In the genomic region with DNA sequence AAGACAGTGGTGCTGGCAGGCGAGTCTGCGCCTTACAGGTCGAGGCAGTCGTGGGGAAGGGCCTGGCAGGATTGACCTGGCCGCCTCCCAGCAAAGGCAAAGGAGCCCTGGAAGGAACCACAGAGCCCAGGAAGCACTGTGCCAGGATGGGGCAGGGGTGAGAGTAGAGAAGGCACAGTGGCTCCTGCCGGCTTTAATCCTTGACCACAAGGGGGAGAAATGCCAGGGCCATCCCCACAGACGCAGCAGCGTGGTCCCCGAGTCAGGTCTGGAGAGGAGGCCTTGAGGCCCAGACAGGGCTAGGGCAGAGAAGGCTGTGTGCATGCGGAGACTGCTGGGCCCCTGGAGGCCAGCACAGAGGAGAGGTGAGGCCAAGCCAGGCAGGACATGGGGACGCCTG, we compare ENCODE assay signal across 9 cellular contexts. TPM values are rescaled to one million over a fixed set of nuclear protein-coding genes. Genes with fewer than 3 reads are reported as not detected.
A peak's percentile ranks its signal among the peaks of the same experiment; 100 is the strongest.
DNase-seq lines count a peak whose midpoint lies in the region; ATAC-seq, FAIRE-seq and TF ChIP-seq lines count a peak whose summit lies in the region.
"Had no signal": no experiment of that assay in that cellular context is flagged by ENCODE, and none has a peak within 500 bp of the region (broad histone marks: within the 10 kb centered on the region; RNA-seq: fewer than 3 reads in every experiment).

No MANE protein-coding gene starts in this region.

- H4K8ac ChIP-seq in mesendoderm (ENCODE audit: low read depth, low read length), result no peak overlapping the region

- intact Hi-C loops in ascending aorta (cut with DNase I), result no loop called here

- H3K18ac ChIP-seq in mesendoderm (ENCODE audit: low read length), result no peak overlapping the region

- TF ChIP-seq CTCF in cardiac fibroblast (IDR thresholded peaks at IDR 0.05; ENCODE audit: low read depth, low read length) (peak; percentile 62), ascending aorta (IDR thresholded peaks at IDR 0.05) (peak in 1 of 3 experiments; percentile 6)

- no peak overlapping the region for H3K4ac ChIP-seq in mesendoderm (ENCODE audit: low read depth, low read length)

- H3K9me3 ChIP-seq in small intestine (ENCODE audit: control insufficient read depth, low read depth) (no peaks in the 10 kb centered on the region), ascending aorta (no peaks in the 10 kb centered on the region)
- H3K9me3 ChIP-seq: vagina had no signal

- ATAC-seq in GM18867 (IDR thresholded peaks at IDR 0.05; ENCODE audit: unreplicated experiment), result no peak

- no peak overlapping the region for H2AK5ac ChIP-seq in mesendoderm (ENCODE audit: low read length)

- H3K23ac ChIP-seq in mesendoderm (ENCODE audit: low read length), result no peak overlapping the region

- DNase-seq in EL (peak; percentile 51), NCI-H226 (peak; percentile 72), cardiac fibroblast (ENCODE audit: low read depth in 2 of 2) (peak; percentile 49 to 53), mesendoderm (peak; percentile 61), small intestine (no peak), ascending aorta (ENCODE audit: low spot score in 2 of 2) (no peak), cerebellum (ENCODE audit: low spot score) (no peak)

- FAIRE-seq in small intestine (lab: Jason Lieb, UNC), result no peak

- WGBS in mesendoderm (ENCODE audit: extremely low coverage, insufficient coverage, low lambda C conversion rate), result no CpG with 5 or more reads among the region's 11 CpGs
- WGBS in small intestine, 3 donors, result 30 to 44% (median 37%) methylated on average over 11 of the region's 11 CpGs

- H3K79me2 ChIP-seq in mesendoderm (ENCODE audit: control insufficient read depth, insufficient read depth, low read length), result no peaks in the 10 kb centered on the region

- no peak overlapping the region for H2BK5ac ChIP-seq in mesendoderm (ENCODE audit: low read length)

- H3K4me2 ChIP-seq in mesendoderm (ENCODE audit: low read length), result no peak overlapping the region

- H3K36me3 ChIP-seq in mesendoderm (ENCODE audit: control insufficient read depth, insufficient read depth, low read length) (no peaks in the 10 kb centered on the region), small intestine (ENCODE audit: control insufficient read depth in 2 of 2, insufficient read depth in 2 of 2, low read length in 2 of 2) (no peaks in the 10 kb centered on the region), ascending aorta (peaks cover 5 to 13% of the 10 kb centered on the region in 2 donors)

- no peak overlapping the region for H3K9ac ChIP-seq in mesendoderm (ENCODE audit: low read length)

- H2BK120ac ChIP-seq in mesendoderm (ENCODE audit: low read depth, low read length), result no peak overlapping the region

- H3K4me1 ChIP-seq in mesendoderm (ENCODE audit: control insufficient read depth, low read depth, low read length) (no peaks in the 10 kb centered on the region), small intestine (ENCODE audit: control insufficient read depth in 2 of 2, insufficient read depth in 1 of 2, low read depth in 1 of 2, low read length in 1 of 2) (no peaks in the 10 kb centered on the region), ascending aorta (no peaks in the 10 kb centered on the region)

- no peak overlapping the region for H3K56ac ChIP-seq in mesendoderm (ENCODE audit: low read length)

- H3K27ac ChIP-seq in mesendoderm (ENCODE audit: low read depth, low read length) (no peak overlapping the region), small intestine (ENCODE audit: low read depth in 1 of 2, low read length in 1 of 2) (no peak overlapping the region), ascending aorta (no peak overlapping the region)
- H3K27ac ChIP-seq: vagina had no signal

- H3K27me3 ChIP-seq in mesendoderm (ENCODE audit: insufficient read depth, low read length, poor library complexity) (no peaks in the 10 kb centered on the region), small intestine (ENCODE audit: control insufficient read depth in 2 of 2, insufficient read depth in 2 of 2, low read length in 2 of 2) (no peaks in the 10 kb centered on the region), ascending aorta (no peaks in the 10 kb centered on the region)
- H3K27me3 ChIP-seq: vagina had no signal

- no peaks in the 10 kb centered on the region for H3K79me1 ChIP-seq in mesendoderm (ENCODE audit: low read length)

- no peak overlapping the region for H2BK15ac ChIP-seq in mesendoderm (replicated peaks; ENCODE audit: low read depth)

- no peak overlapping the region for H4K5ac ChIP-seq in mesendoderm (ENCODE audit: low read length)

- H3K4me3 ChIP-seq in cardiac fibroblast (replicated peaks in 1 of 2; ENCODE audit: low read depth in 2 of 2, low read length in 2 of 2), result no peak overlapping the region
- H3K4me3 ChIP-seq in mesendoderm (ENCODE audit: low read length), result no peak overlapping the region
- H3K4me3 ChIP-seq in small intestine (ENCODE audit: low read depth in 1 of 2, low read length in 2 of 2), result no peak overlapping the region
- no peak overlapping the region for H3K4me3 ChIP-seq in ascending aorta
- H3K4me3 ChIP-seq: vagina had no signal

RNA-seq across cellular contexts. Expression of a gene that starts 9.9 kb away (rescaled TPM):
- polyA plus RNA-seq in mesendoderm (2013, experiment 1 of 2), result 113 TPM
- 110 TPM for polyA plus RNA-seq in mesendoderm (2013, experiment 2 of 2)
- 100 to 1,000 TPM; 203 to 290 (median 204) TPM for polyA plus RNA-seq in small intestine
- total RNA-seq in ascending aorta, result 316 TPM
- 53.9 TPM for total RNA-seq in cerebellum

RNA-seq across cellular contexts. Expression of a gene that starts 10.4 kb away (rescaled TPM):
- polyA plus RNA-seq in mesendoderm (2013, experiment 1 of 2), result 0.04 TPM
- 0.15 TPM for polyA plus RNA-seq in mesendoderm (2013, experiment 2 of 2)
- polyA plus RNA-seq in small intestine, result 10 to 100 TPM; 14.4 to 25.1 (median 18.1) TPM
- total RNA-seq in ascending aorta (42.8 TPM), cerebellum (0.82 TPM)

RNA-seq across cellular contexts. Expression of a gene that starts 16.7 kb away (rescaled TPM):
- polyA plus RNA-seq in mesendoderm (2013, experiment 1 of 2), result 7.5 TPM
- polyA plus RNA-seq in mesendoderm (2013, experiment 2 of 2), result 7.5 TPM
- 10 to 100 TPM; 37.9 to 82.1 (median 45.0) TPM for polyA plus RNA-seq in small intestine
- total RNA-seq in ascending aorta (74.7 TPM), cerebellum (4.3 TPM)

RNA-seq across cellular contexts. Expression of a gene that starts 18.2 kb away (rescaled TPM):
- 5.4 TPM for polyA plus RNA-seq in mesendoderm (2013, experiment 1 of 2)
- polyA plus RNA-seq in mesendoderm (2013, experiment 2 of 2), result 5.8 TPM
- polyA plus RNA-seq in small intestine, result 100 to 1,000 TPM; 205 to 437 (median 365) TPM
- total RNA-seq in ascending aorta (385 TPM), cerebellum (5.5 TPM)

Comparison
In these comparisons a context has a peak if more than half of its experiments do, and no peak if none do; other contexts are left out.
1. DNase-seq: peak in EL (single experiment), NCI-H226 (single experiment), cardiac fibroblast (2 of 2) and mesendoderm (single experiment); none in small intestine (single experiment), ascending aorta (0 of 2) and cerebellum (single experiment).
2. RNA of a gene that starts 10.4 kb away (total RNA-seq): 42.8 TPM in ascending aorta (single experiment); 0.82 TPM in cerebellum (single experiment); every median in the first group is over 10 times any median in the second.
3. RNA of a gene that starts 16.7 kb away (total RNA-seq): 74.7 TPM in ascending aorta (single experiment); 4.3 TPM in cerebellum (single experiment); every median in the first group is over 10 times any median in the second.